In the genomic region with DNA sequence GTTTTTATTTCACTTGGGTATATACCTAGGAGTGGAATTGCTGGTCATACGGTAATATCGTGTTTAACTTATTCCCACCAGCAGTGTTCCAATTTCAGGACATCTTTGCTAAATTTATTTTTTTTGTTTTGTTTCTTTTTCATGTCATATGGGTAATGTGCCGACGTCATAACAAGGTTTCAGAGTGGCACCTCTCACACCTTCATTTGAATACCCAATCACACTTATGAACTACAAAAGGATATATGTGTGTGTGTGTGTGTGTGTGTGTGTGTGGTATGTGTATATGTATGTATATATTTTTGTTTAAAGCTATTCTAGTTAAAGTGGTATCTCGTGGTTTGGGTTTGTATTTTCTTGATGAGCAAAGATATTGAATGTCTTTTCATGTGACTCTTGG, we compare ENCODE assay signal across 20 cellular contexts.
"Had no signal": no experiment of that assay in that cellular context is flagged by ENCODE, and none has a peak within 500 bp of the region (broad histone marks: within the 10 kb centered on the region; RNA-seq: fewer than 3 reads in every experiment).

No MANE protein-coding gene starts in this region.

- H3K4me1 ChIP-seq: breast epithelium, gastrocnemius medialis, parathyroid adenoma, vagina had no signal

- H3K27ac Mint-ChIP-seq: activated naive CD8-positive, alpha-beta T cell treated with anti-CD3 and anti-CD28 coated beads, Interleukin-2, amount 10 ng/mL, durations not matched to agents 7 days and 5 days; endodermal cell; nephron progenitor cell; stimulated activated effector memory CD8-positive, alpha-beta T cell treated with anti-CD3 and anti-CD28 coated beads, Interleukin-12 subunit alpha, Interleukin-12 subunit beta, amount 100 ng/mL, for 72 hours; type B pancreatic cell had no signal

- H3K9me3 Mint-ChIP-seq: stimulated activated effector memory CD8-positive, alpha-beta T cell treated with anti-CD3 and anti-CD28 coated beads, Interleukin-12 subunit alpha, Interleukin-12 subunit beta, amount 100 ng/mL, for 72 hours had no signal

- H3K4me3 ChIP-seq: breast epithelium, coronary artery, esophagus squamous epithelium, gastrocnemius medialis, vagina had no signal

- H3K27me3 Mint-ChIP-seq: activated naive CD8-positive, alpha-beta T cell treated with anti-CD3 and anti-CD28 coated beads, Interleukin-2, amount 10 ng/mL, durations not matched to agents 7 days and 5 days; type B pancreatic cell had no signal

- H3K4me3 Mint-ChIP-seq: activated naive CD8-positive, alpha-beta T cell treated with anti-CD3 and anti-CD28 coated beads, Interleukin-2, amount 10 ng/mL, durations not matched to agents 7 days and 5 days; endodermal cell; nephron progenitor cell; stimulated activated effector memory CD8-positive, alpha-beta T cell treated with anti-CD3 and anti-CD28 coated beads, Interleukin-12 subunit alpha, Interleukin-12 subunit beta, amount 100 ng/mL, for 72 hours; type B pancreatic cell had no signal

- H3K9me3 ChIP-seq: esophagus squamous epithelium, gastrocnemius medialis, vagina had no signal

- H3K4me1 Mint-ChIP-seq: endodermal cell had no signal

- H3K36me3 ChIP-seq: breast epithelium, gastrocnemius medialis, vagina had no signal

- H3K27me3 ChIP-seq: breast epithelium, esophagus squamous epithelium, gastrocnemius medialis, vagina had no signal

- H3K27ac ChIP-seq: breast epithelium, coronary artery, esophagus squamous epithelium, gastrocnemius medialis, parathyroid adenoma, vagina had no signal

- DNase-seq: activated CD4-positive, alpha-beta T cell treated with anti-CD3 and anti-CD28 coated beads, Interleukin-2, amount 50 U/mL, for 4 hours; activated naive CD4-positive, alpha-beta T cell; activated naive CD8-positive, alpha-beta T cell treated with anti-CD3 and anti-CD28 coated beads, Interleukin-2, amount 10 ng/mL, durations not matched to agents 7 days and 5 days; amniotic stem cell; cerebellar nuclear complex; endodermal cell; esophagus squamous epithelium; gastrocnemius medialis; hippocampal formation; nephron progenitor cell; nucleus accumbens; right cardiac atrium; stimulated activated CD4-positive, alpha-beta T cell treated with anti-CD3 and anti-CD28 coated beads, Interleukin-1b, Interleukin-23, amount 100 ng/mL, for 48 hours had no signal

- ATAC-seq: activated CD4-positive, CD25-positive, alpha-beta regulatory T cell treated with anti-CD3 and anti-CD28 coated beads, Interleukin-2, amount 50 U/mL, for 24 hours; gastrocnemius medialis; right cardiac atrium; stimulated activated effector memory CD8-positive, alpha-beta T cell treated with anti-CD3 and anti-CD28 coated beads, Interleukin-12 subunit alpha, Interleukin-12 subunit beta, amount 100 ng/mL, for 72 hours had no signal
